ENCODE assay signal across 8 cellular contexts in genomic region chr3:76107935-76108570, GRCh38.
DNase-seq lines count a peak whose midpoint lies in the region; ATAC-seq and TF ChIP-seq lines count a peak whose summit lies in the region.

No MANE protein-coding gene starts in this region.

- H3K4me3 ChIP-seq in GM23338 (no peak overlapping the region), OCI-LY3 (ENCODE audit: low read length) (no peak overlapping the region)

- H2AFZ ChIP-seq in GM23338 (no peak overlapping the region), OCI-LY3 (ENCODE audit: low read depth, low read length) (no peak overlapping the region)

- H3K4me1 ChIP-seq in GM23338 (ENCODE audit: insufficient read depth): 0 out of 2 replicates have a peak, but pooled peaks cover 8% of the 10 kb centered on the region
- peaks cover 21% of the 10 kb centered on the region for H3K4me1 ChIP-seq in OCI-LY3 (ENCODE audit: low read length)

- TF ChIP-seq CTCF in CD14-positive monocyte (IDR thresholded peaks at IDR 0.05) (peak; percentile 14), GM23338 (conservative IDR thresholded peaks at IDR 0.05; ENCODE audit: low read depth in 2 of 2) (peak; percentile 82 to 99), OCI-LY3 (IDR thresholded peaks at IDR 0.05; ENCODE audit: low read depth, low read length) (peak; percentile 93), Calu3 (IDR thresholded peaks at IDR 0.05; ENCODE audit: unreplicated experiment) (no peak)

- H3K27me3 ChIP-seq in GM23338 (ENCODE audit: insufficient read depth) (no peaks in the 10 kb centered on the region), OCI-LY3 (ENCODE audit: low read depth, low read length) (no peaks in the 10 kb centered on the region)

- H3K4me3 Mint-ChIP-seq in CD14-positive monocyte: no peak overlapping the region
- no peak overlapping the region for H3K4me3 Mint-ChIP-seq in GM23338
- no peak overlapping the region for H3K4me3 Mint-ChIP-seq in activated CD4-positive, alpha-beta T cell treated with anti-CD3 and anti-CD28 coated beads, Interleukin-2, amount 10 ng/mL, durations not matched to agents 24 days and 14 days
- no peak overlapping the region for H3K4me3 Mint-ChIP-seq in Calu3 (ENCODE audit: low read depth, unreplicated experiment)

- H3K79me2 ChIP-seq in GM23338 (replicated peaks; ENCODE audit: insufficient read depth) (no peaks in the 10 kb centered on the region), OCI-LY3 (ENCODE audit: low read length) (no peaks in the 10 kb centered on the region)

- H4K20me1 ChIP-seq in GM23338 (replicated peaks; ENCODE audit: insufficient read depth): no peaks in the 10 kb centered on the region
- no peaks in the 10 kb centered on the region for H4K20me1 ChIP-seq in OCI-LY3 (ENCODE audit: insufficient read depth, low read length)

- CTCF ChIA-PET in Calu3 (lab: Charles Lee): no interaction called here

- H3K9me3 Mint-ChIP-seq in CD14-positive monocyte: no peaks in the 10 kb centered on the region
- no peaks in the 10 kb centered on the region for H3K9me3 Mint-ChIP-seq in GM23338
- H3K9me3 Mint-ChIP-seq in activated CD4-positive, alpha-beta T cell treated with anti-CD3 and anti-CD28 coated beads, Interleukin-2, amount 10 ng/mL, durations not matched to agents 24 days and 14 days: no peaks in the 10 kb centered on the region
- peaks cover 5% of the 10 kb centered on the region for H3K9me3 Mint-ChIP-seq in Calu3 (ENCODE audit: low read depth, unreplicated experiment)

- ATAC-seq in GM23338: no peak
- no peak for ATAC-seq in HG03039 (IDR thresholded peaks at IDR 0.05; ENCODE audit: unreplicated experiment)

- H3K9ac ChIP-seq in OCI-LY3 (ENCODE audit: low read length): no peak overlapping the region

- H3K36me3 ChIP-seq in GM23338 (ENCODE audit: insufficient read depth): no peaks in the 10 kb centered on the region
- H3K36me3 ChIP-seq in OCI-LY3 (replicated peaks; ENCODE audit: low read depth, low read length): no peaks in the 10 kb centered on the region

- no peak overlapping the region for H3K27ac ChIP-seq in GM23338 (ENCODE audit: low read depth)
- no peak overlapping the region for H3K27ac ChIP-seq in OCI-LY3 (ENCODE audit: low read length)
- H3K27ac ChIP-seq in epithelial cell of prostate: no peak overlapping the region

- H3K36me3 Mint-ChIP-seq in CD14-positive monocyte: no peaks in the 10 kb centered on the region
- H3K36me3 Mint-ChIP-seq in GM23338 (ENCODE audit: low read depth): no peaks in the 10 kb centered on the region
- H3K36me3 Mint-ChIP-seq in activated CD4-positive, alpha-beta T cell treated with anti-CD3 and anti-CD28 coated beads, Interleukin-2, amount 10 ng/mL, durations not matched to agents 24 days and 14 days (ENCODE audit: low read depth): no peaks in the 10 kb centered on the region
- H3K36me3 Mint-ChIP-seq in Calu3 (ENCODE audit: insufficient read depth, unreplicated experiment): no peaks in the 10 kb centered on the region

- intact Hi-C loops in CD14-positive monocyte (cut with micrococcal nuclease): no loop called here
- intact Hi-C loops in activated CD4-positive, alpha-beta T cell treated with anti-CD3 and anti-CD28 coated beads, Interleukin-2, amount 10 ng/mL, durations not matched to agents 24 days and 14 days (cut with micrococcal nuclease): loop anchor here (5.0 kb wide), 1 partner anchor 386 kb away; no protein-coding TSS in a partner anchor
- intact Hi-C loops in Calu3 (cut with micrococcal nuclease; ENCODE audit: unreplicated experiment): loop anchor here (5.0 kb wide), 1 partner anchor 86 kb away; no protein-coding TSS in a partner anchor

- no peaks in the 10 kb centered on the region for H3K4me1 Mint-ChIP-seq in CD14-positive monocyte
- peaks cover 7% of the 10 kb centered on the region; the same call in 2 of the 3 replicates for H3K4me1 Mint-ChIP-seq in GM23338
- H3K4me1 Mint-ChIP-seq in activated CD4-positive, alpha-beta T cell treated with anti-CD3 and anti-CD28 coated beads, Interleukin-2, amount 10 ng/mL, durations not matched to agents 24 days and 14 days: no peaks in the 10 kb centered on the region
- no peaks in the 10 kb centered on the region for H3K4me1 Mint-ChIP-seq in Calu3 (ENCODE audit: low read depth, unreplicated experiment)

- no peaks in the 10 kb centered on the region for H3K27me3 Mint-ChIP-seq in CD14-positive monocyte (ENCODE audit: low read depth in 3 of 3)
- no peaks in the 10 kb centered on the region for H3K27me3 Mint-ChIP-seq in GM23338 (ENCODE audit: insufficient read depth, low read depth, poor library complexity)
- no peaks in the 10 kb centered on the region for H3K27me3 Mint-ChIP-seq in activated CD4-positive, alpha-beta T cell treated with anti-CD3 and anti-CD28 coated beads, Interleukin-2, amount 10 ng/mL, durations not matched to agents 24 days and 14 days
- H3K27me3 Mint-ChIP-seq in Calu3 (ENCODE audit: unreplicated experiment): no peaks in the 10 kb centered on the region

- H3F3A ChIP-seq in GM23338 (replicated peaks; ENCODE audit: low read depth): no peaks in the 10 kb centered on the region

- H3K4me2 ChIP-seq in GM23338 (no peak overlapping the region), OCI-LY3 (ENCODE audit: low read length) (peak overlapping the region; percentile 12; the same call in 1 of the 2 replicates)

- no peaks in the 10 kb centered on the region for H3K9me3 ChIP-seq in OCI-LY3 (ENCODE audit: insufficient read depth, low read length)

- no peak overlapping the region for H3K27ac Mint-ChIP-seq in CD14-positive monocyte
- no peak overlapping the region for H3K27ac Mint-ChIP-seq in GM23338
- no peak overlapping the region for H3K27ac Mint-ChIP-seq in activated CD4-positive, alpha-beta T cell treated with anti-CD3 and anti-CD28 coated beads, Interleukin-2, amount 10 ng/mL, durations not matched to agents 24 days and 14 days
- H3K27ac Mint-ChIP-seq in Calu3 (ENCODE audit: unreplicated experiment): no peak overlapping the region

- no TSS peak for BruUV-seq in Calu3 (replicated peaks; lab: Mats Ljungman, UMichigan)

- H3K9me2 ChIP-seq in GM23338 (ENCODE audit: insufficient read depth): no peaks in the 10 kb centered on the region

- DNase-seq in CD14-positive monocyte (ENCODE audit: low spot score) (no peak), GM23338 (ENCODE audit: low spot score) (peak; percentile 70), epithelial cell of prostate (ENCODE audit: low read depth, low spot score) (peak; percentile 5), pons (ENCODE audit: low spot score) (peak; percentile 37), Calu3 (no peak)
- no peak for DNase-seq in activated CD4-positive, alpha-beta T cell treated with anti-CD3 and anti-CD28 coated beads, Interleukin-2, amount 10 ng/mL, durations not matched to agents 24 days and 14 days

TF ChIP-seq in GM23338, 12 proteins besides CTCF, POLR2A, EP300 and RAD21 (continues in another document):
- TF ChIP-seq REST (IDR thresholded peaks at IDR 0.05; ENCODE audit: unreplicated experiment) (no peak), CREB1 (CRISPR knock-in tag; IDR thresholded peaks at IDR 0.05; ENCODE audit: low read depth) (no peak), JUNB (IDR thresholded peaks at IDR 0.05; ENCODE audit: unreplicated experiment) (no peak), STAT1 (IDR thresholded peaks at IDR 0.05; ENCODE audit: unreplicated experiment) (no peak)

Comparison
In these comparisons a context has a peak if more than half of its experiments do, and no peak if none do; other contexts are left out.
1. DNase-seq: peak in GM23338 (single experiment), epithelial cell of prostate (single experiment) and pons (single experiment); none in CD14-positive monocyte (single experiment), activated CD4-positive, alpha-beta T cell treated with anti-CD3 and anti-CD28 coated beads, Interleukin-2, amount 10 ng/mL, durations not matched to agents 24 days and 14 days (single experiment) and Calu3 (single experiment).
2. intact Hi-C loops: an anchor here in activated CD4-positive, alpha-beta T cell treated with anti-CD3 and anti-CD28 coated beads, Interleukin-2, amount 10 ng/mL, durations not matched to agents 24 days and 14 days (5.0 kb wide) and Calu3 (5.0 kb wide); none called in CD14-positive monocyte.